1 cellular context compared by ENCODE assay signal in the genomic region with DNA sequence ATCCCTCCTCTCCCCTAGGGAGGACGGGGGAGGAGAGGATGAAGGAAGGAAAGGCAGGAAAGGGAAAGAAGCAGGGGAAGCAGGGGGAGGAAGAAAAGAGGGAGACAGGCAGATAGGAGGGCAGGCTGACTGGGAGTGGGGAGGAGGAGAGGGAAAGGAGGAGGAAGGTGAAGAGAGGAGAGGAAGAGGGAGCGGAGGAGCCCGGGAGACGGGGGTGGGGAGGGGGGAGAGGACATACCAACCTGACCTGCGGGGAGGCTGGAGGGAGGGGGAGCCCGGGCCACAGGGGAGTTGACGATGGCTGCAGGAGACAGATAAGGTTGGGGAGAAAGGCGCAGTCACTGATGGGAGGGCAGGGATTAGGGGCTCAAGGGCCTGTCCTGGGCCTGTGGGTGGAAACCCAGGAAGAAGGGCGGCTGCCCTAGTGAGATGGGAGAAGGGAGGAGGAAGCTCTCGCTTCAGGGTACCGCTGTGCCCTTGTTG.
TF ChIP-seq lines count a peak whose summit lies in the region.

No MANE protein-coding gene starts in this region.

TF ChIP-seq in H1, 55 proteins besides CTCF, POLR2A, EP300 and RAD21:
- TF ChIP-seq SP4 (IDR thresholded peaks at IDR 0.05; ENCODE audit: low read length) (no peak), EGR1 (IDR thresholded peaks at IDR 0.05; ENCODE audit: borderline replicate concordance, low read depth, low read length) (0 out of 2 replicates have a peak, but pooled peaks have one; percentile 5)
